Comparison of ENCODE assay signal across 6 cellular contexts in genomic region chr2:26331321-26331720, GRCh38. TPM values are rescaled to one million over a fixed set of nuclear protein-coding genes. Genes with fewer than 3 reads are reported as not detected.
"Had no signal": no experiment of that assay in that cellular context is flagged by ENCODE, and none has a peak within 500 bp of the region (broad histone marks: within the 10 kb centered on the region; RNA-seq: fewer than 3 reads in every experiment).

No MANE protein-coding gene starts in this region.

RNA-seq across cellular contexts. Expression of gene ADGRF3, which starts 15.3 kb away (rescaled TPM):
- total RNA-seq: posterior vena cava, pulmonary artery endothelial cell, right atrium auricular region, sciatic nerve, skeletal muscle tissue, smooth muscle cell had no signal
